In the genomic region with DNA sequence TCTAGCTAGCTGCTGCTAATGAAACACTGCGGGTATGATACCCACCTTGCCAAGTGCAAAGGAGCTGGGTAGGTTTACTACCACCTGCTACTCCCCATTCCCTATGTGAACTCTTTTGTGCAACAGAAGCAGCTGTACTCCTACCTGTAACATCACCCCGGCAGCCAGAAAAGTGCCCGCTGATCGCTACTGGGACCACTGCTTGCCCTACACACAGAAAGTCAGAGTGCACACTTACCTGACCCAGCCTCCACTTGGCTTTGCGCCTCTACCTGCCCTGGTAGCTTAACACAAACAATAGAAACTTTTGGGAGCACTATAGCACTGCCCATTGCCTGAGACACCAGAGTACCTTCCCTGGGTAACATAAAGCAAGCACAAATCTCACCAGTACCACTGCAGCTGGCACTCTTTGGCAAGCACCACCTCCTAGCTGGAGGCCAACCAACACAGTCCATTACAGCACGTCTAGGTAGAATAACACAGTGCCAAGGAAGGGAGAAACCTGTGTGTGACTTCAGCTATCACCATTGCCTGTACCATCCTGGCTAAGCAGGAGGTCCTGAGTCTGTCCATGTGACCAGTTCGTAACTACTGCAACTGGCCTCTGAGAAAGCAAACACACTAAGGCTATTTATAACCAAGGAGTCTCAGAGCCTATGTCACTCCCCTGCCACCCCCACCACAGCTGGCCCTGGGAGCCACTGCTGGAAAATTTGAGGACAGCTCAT, we compare ENCODE assay signal across 18 cellular contexts.
DNase-seq lines count a peak whose midpoint lies in the region; ATAC-seq and TF ChIP-seq lines count a peak whose summit lies in the region.
"Had no signal": no experiment of that assay in that cellular context is flagged by ENCODE, and none has a peak within 500 bp of the region (broad histone marks: within the 10 kb centered on the region; RNA-seq: fewer than 3 reads in every experiment).

No MANE protein-coding gene starts in this region.

- WGBS in heart right ventricle, 2 donors: 84 to 85% methylated on average over 7 of the region's 7 CpGs

- H2AFZ ChIP-seq in GM23338: no peak overlapping the region

- intact Hi-C loops in heart right ventricle (cut with DNase I) (no loop called here), gastrocnemius medialis (cut with DNase I; ENCODE audit: low total_unique reads) (no loop called here), Caco-2 (cut with micrococcal nuclease; ENCODE audit: unreplicated experiment) (no loop called here), posterior vena cava (cut with DNase I) (no loop called here)

- BruUV-seq in Caco-2 (replicated peaks; lab: Mats Ljungman, UMichigan): no TSS peak

- H3K27ac Mint-ChIP-seq in GM23338: 0 out of 2 replicates have a peak overlapping the region, but pooled peaks have one; percentile 14
- no peak overlapping the region for H3K27ac Mint-ChIP-seq in Caco-2 (ENCODE audit: unreplicated experiment)
- H3K27ac Mint-ChIP-seq: T-cell had no signal

- TF ChIP-seq CTCF in GM23338 (conservative IDR thresholded peaks at IDR 0.05; ENCODE audit: low read depth in 2 of 2): no peak
- no peak for TF ChIP-seq CTCF in RWPE2 (IDR thresholded peaks at IDR 0.05; ENCODE audit: poor library complexity, severe bottlenecking)
- TF ChIP-seq CTCF in heart right ventricle (IDR thresholded peaks at IDR 0.05): no peak
- TF ChIP-seq CTCF in gastrocnemius medialis (IDR thresholded peaks at IDR 0.05 in 4 of 5, conservative IDR thresholded peaks at IDR 0.05 in 1 of 5): no peak
- no peak for TF ChIP-seq CTCF in Caco-2 (IDR thresholded peaks at IDR 0.05; ENCODE audit: insufficient read depth in 1 of 2, low read depth in 1 of 2, low read length in 1 of 2, severe bottlenecking in 1 of 2, unreplicated experiment in 1 of 2)

- no peak overlapping the region for H3K4me3 Mint-ChIP-seq in GM23338
- no peak overlapping the region for H3K4me3 Mint-ChIP-seq in Caco-2 (ENCODE audit: unreplicated experiment)
- H3K4me3 Mint-ChIP-seq: T-cell had no signal

- H3K4me1 Mint-ChIP-seq in GM23338 (peaks cover 17% of the 10 kb centered on the region; the same call in 2 of the 3 replicates), Caco-2 (ENCODE audit: low read depth, unreplicated experiment) (no peaks in the 10 kb centered on the region)

- no peaks in the 10 kb centered on the region for H3K9me2 ChIP-seq in GM23338 (ENCODE audit: insufficient read depth)

- H3K27ac ChIP-seq in GM23338 (ENCODE audit: low read depth): no peak overlapping the region
- H3K27ac ChIP-seq in RWPE2 (ENCODE audit: poor library complexity, severe bottlenecking): no peak overlapping the region
- no peak overlapping the region for H3K27ac ChIP-seq in heart right ventricle
- peak overlapping the region in 1 of 4 donors; percentile 15 for H3K27ac ChIP-seq in gastrocnemius medialis
- H3K27ac ChIP-seq: colonic mucosa, HL-60, KMS-11, thyroid gland, WERI-Rb-1 had no signal

- H3K27me3 Mint-ChIP-seq in GM23338 (ENCODE audit: insufficient read depth, low read depth, poor library complexity) (peaks cover 2% of the 10 kb centered on the region), Caco-2 (ENCODE audit: insufficient read depth, unreplicated experiment) (no peaks in the 10 kb centered on the region)
- H3K27me3 Mint-ChIP-seq: T-cell had no signal

- H4K20me1 ChIP-seq in GM23338 (replicated peaks; ENCODE audit: insufficient read depth): peaks cover 3% of the 10 kb centered on the region; the same call in 1 of the 2 replicates

- H3K9me3 ChIP-seq in RWPE2 (ENCODE audit: severe bottlenecking): no peaks in the 10 kb centered on the region
- no peaks in the 10 kb centered on the region for H3K9me3 ChIP-seq in heart right ventricle
- H3K9me3 ChIP-seq in gastrocnemius medialis: no peaks in the 10 kb centered on the region
- no peaks in the 10 kb centered on the region for H3K9me3 ChIP-seq in Caco-2
- H3K9me3 ChIP-seq: colonic mucosa, thyroid gland had no signal

- H3F3A ChIP-seq in GM23338 (replicated peaks; ENCODE audit: low read depth): no peaks in the 10 kb centered on the region

- TF ChIP-seq POLR2A in gastrocnemius medialis (IDR thresholded peaks at IDR 0.05): no peak

- ATAC-seq in GM23338: peak; percentile 34; the same call in 1 of the 3 replicates
- ATAC-seq in RWPE2 (ENCODE audit: low read depth): peak; percentile 29; the same call in 2 of the 3 replicates
- ATAC-seq in heart right ventricle: peak in 6 of 8 donors; percentile 74 to 85 (median 77)
- ATAC-seq in gastrocnemius medialis: peak; percentile 54 to 65
- ATAC-seq: T-cell had no signal

- H3K36me3 ChIP-seq in GM23338 (ENCODE audit: insufficient read depth): no peaks in the 10 kb centered on the region
- no peaks in the 10 kb centered on the region for H3K36me3 ChIP-seq in RWPE2 (ENCODE audit: low read depth)
- peaks cover 0 to 50% (median 7%) of the 10 kb centered on the region in 9 donors for H3K36me3 ChIP-seq in heart right ventricle
- H3K36me3 ChIP-seq in gastrocnemius medialis: peaks cover 0 to 2% of the 10 kb centered on the region in 2 donors
- H3K36me3 ChIP-seq in Caco-2 (ENCODE audit: control insufficient read depth, insufficient read depth, low read length): no peaks in the 10 kb centered on the region; the same call in 1 of the 2 replicates
- H3K36me3 ChIP-seq: colonic mucosa, thyroid gland had no signal

- H3K4me3 ChIP-seq in GM23338 (no peak overlapping the region), RWPE2 (ENCODE audit: severe bottlenecking) (no peak overlapping the region), heart right ventricle (no peak overlapping the region), gastrocnemius medialis (no peak overlapping the region), Caco-2 (ENCODE audit: low read depth, low read length) (no peak overlapping the region)
- H3K4me3 ChIP-seq: colonic mucosa, thyroid gland had no signal

- no peak for DNase-seq in GM23338 (ENCODE audit: low spot score)
- DNase-seq in RWPE2 (ENCODE audit: low spot score): no peak
- DNase-seq in heart right ventricle: no peak
- no peak for DNase-seq in gastrocnemius medialis
- no peak for DNase-seq in Caco-2
- DNase-seq in kidney glomerular epithelial cell (lab: John Stamatoyannopoulos, UW): no peak
- DNase-seq in posterior vena cava (ENCODE audit: low spot score): no peak
- DNase-seq: colonic mucosa; DMS79 treated with DMSO at 0.1 percent for 48 hours; midbrain; NCI-H1105; NK-92 treated with Interleukin-12 subunit alpha and Interleukin-12 subunit beta, amount 100 ng/mL, for 24 hours; stimulated activated CD4-positive, alpha-beta T cell treated with anti-CD3 and anti-CD28 coated beads, Interleukin-4, amount 100 ng/mL, for 4 hours; T-cell; thyroid gland; WERI-Rb-1 had no signal

- no peak overlapping the region for H3K4me2 ChIP-seq in GM23338
- H3K4me2 ChIP-seq: KMS-11 had no signal

- POLR2A ChIA-PET in Caco-2 (lab: Charles Lee): no interaction called here

- H3K36me3 Mint-ChIP-seq in GM23338 (ENCODE audit: low read depth) (no peaks in the 10 kb centered on the region), Caco-2 (ENCODE audit: insufficient read depth, unreplicated experiment) (no peaks in the 10 kb centered on the region)

- CTCF ChIA-PET in Caco-2 (lab: Charles Lee): no interaction called here

- H3K27me3 ChIP-seq in GM23338 (ENCODE audit: insufficient read depth) (no peaks in the 10 kb centered on the region), RWPE2 (ENCODE audit: insufficient read depth, poor library complexity, severe bottlenecking) (no peaks in the 10 kb centered on the region), heart right ventricle (no peaks in the 10 kb centered on the region), gastrocnemius medialis (no peaks in the 10 kb centered on the region), Caco-2 (replicated peaks; ENCODE audit: control insufficient read depth, insufficient read depth, low read length) (no peaks in the 10 kb centered on the region)
- H3K27me3 ChIP-seq: colonic mucosa, thyroid gland had no signal

- H3K79me2 ChIP-seq in GM23338 (replicated peaks; ENCODE audit: insufficient read depth): no peaks in the 10 kb centered on the region

- H3K4me1 ChIP-seq in GM23338 (ENCODE audit: insufficient read depth): peaks cover 10% of the 10 kb centered on the region
- H3K4me1 ChIP-seq in RWPE2 (ENCODE audit: insufficient read depth, poor library complexity, severe bottlenecking): no peaks in the 10 kb centered on the region
- H3K4me1 ChIP-seq in heart right ventricle: peaks cover 0 to 10% (median 0%) of the 10 kb centered on the region in 9 donors
- H3K4me1 ChIP-seq in gastrocnemius medialis: peaks cover 3 to 5% of the 10 kb centered on the region in 2 donors
- no peaks in the 10 kb centered on the region for H3K4me1 ChIP-seq in Caco-2
- H3K4me1 ChIP-seq: colonic mucosa, thyroid gland had no signal

- in situ Hi-C loops in gastrocnemius medialis (cut with MboI; ENCODE audit: low sequenced_read_pairs in 4 of 4): no loop called here

- H3K9me3 Mint-ChIP-seq in GM23338: no peaks in the 10 kb centered on the region
- H3K9me3 Mint-ChIP-seq in Caco-2 (ENCODE audit: unreplicated experiment): no peaks in the 10 kb centered on the region
- H3K9me3 Mint-ChIP-seq: T-cell had no signal

TF ChIP-seq in GM23338, 12 proteins besides CTCF, POLR2A, EP300 and RAD21 (continues in another document):
- TF ChIP-seq ZNF331 (CRISPR knock-in tag; IDR thresholded peaks at IDR 0.05; ENCODE audit: low read depth) (no peak), ZNF114 (CRISPR knock-in tag; IDR thresholded peaks at IDR 0.05) (no peak), JUNB (IDR thresholded peaks at IDR 0.05; ENCODE audit: unreplicated experiment) (no peak), CREB1 (CRISPR knock-in tag; IDR thresholded peaks at IDR 0.05; ENCODE audit: low read depth) (no peak)
